In the genomic region with DNA sequence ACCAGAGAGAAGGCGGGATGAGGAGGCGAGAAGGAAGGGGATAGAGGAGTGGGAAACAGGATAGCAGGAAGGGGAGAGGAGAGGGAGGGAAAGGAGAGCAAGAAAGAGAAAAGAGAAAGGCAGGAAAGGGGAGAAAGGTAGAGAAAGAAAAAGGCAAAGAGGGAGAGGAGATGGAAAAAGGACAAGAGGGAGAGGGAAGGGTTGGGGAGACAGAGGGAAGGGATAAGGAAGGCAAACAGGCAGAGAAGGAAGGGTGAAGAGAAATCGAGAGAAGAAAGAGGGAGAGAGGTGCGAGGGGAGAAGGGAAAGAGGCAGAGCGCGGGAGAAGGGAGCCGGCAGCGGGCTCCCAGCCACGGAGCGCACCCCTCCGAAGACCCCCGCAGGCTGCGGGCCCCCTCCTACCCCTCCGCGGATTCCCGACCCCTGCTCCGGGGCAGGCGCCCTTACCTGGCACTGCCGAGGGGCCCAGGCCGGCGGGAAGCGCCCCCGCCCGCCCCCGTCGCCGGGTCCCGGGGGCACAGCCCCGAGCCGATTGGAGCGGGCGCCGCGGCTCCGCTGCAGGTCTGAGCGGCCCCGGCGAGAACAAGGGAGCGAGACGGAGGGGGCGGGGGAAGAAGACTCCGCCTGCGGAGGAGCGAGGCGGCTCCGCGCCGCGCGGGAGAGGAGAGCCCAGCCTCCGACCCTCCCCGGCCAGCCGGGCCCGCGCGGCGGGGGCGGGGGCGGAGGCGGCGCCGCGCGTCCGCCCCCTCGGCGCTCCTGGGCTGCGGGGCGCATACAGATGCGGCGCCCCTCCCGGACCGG, we compare ENCODE assay signal across 8 cellular contexts. TPM values are rescaled to one million over a fixed set of nuclear protein-coding genes. Genes with fewer than 3 reads are reported as not detected.
DNase-seq lines count a peak whose midpoint lies in the region; ATAC-seq and TF ChIP-seq lines count a peak whose summit lies in the region.

A gene with protein sequence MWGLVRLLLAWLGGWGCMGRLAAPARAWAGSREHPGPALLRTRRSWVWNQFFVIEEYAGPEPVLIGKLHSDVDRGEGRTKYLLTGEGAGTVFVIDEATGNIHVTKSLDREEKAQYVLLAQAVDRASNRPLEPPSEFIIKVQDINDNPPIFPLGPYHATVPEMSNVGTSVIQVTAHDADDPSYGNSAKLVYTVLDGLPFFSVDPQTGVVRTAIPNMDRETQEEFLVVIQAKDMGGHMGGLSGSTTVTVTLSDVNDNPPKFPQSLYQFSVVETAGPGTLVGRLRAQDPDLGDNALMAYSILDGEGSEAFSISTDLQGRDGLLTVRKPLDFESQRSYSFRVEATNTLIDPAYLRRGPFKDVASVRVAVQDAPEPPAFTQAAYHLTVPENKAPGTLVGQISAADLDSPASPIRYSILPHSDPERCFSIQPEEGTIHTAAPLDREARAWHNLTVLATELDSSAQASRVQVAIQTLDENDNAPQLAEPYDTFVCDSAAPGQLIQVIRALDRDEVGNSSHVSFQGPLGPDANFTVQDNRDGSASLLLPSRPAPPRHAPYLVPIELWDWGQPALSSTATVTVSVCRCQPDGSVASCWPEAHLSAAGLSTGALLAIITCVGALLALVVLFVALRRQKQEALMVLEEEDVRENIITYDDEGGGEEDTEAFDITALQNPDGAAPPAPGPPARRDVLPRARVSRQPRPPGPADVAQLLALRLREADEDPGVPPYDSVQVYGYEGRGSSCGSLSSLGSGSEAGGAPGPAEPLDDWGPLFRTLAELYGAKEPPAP (minus strand): TSS at position 565 of the 801 bp plus-strand sequence. CDS start 1,787 bp downstream, outside the sequence.

- ATAC-seq in HG02759 (IDR thresholded peaks at IDR 0.05; ENCODE audit: unreplicated experiment) (peak; percentile 61), SK-N-SH treated with all-trans-retinoic acid at 6 μM for 48 hours (peak; percentile 58)

- in situ Hi-C loops in T47D (cut with HindIII; ENCODE audit: low pct_unique_long_range_greater_than_20kb, low sequenced_read_pairs): no loop called here

- DNase-seq in ELR (ENCODE audit: low read depth) (peak; percentile 84), T47D (ENCODE audit: low read depth in 1 of 2, low spot score in 1 of 2) (peak; percentile 77 to 81), islet precursor cell (peak; percentile 88), A172 (ENCODE audit: low spot score) (no peak), UCSD-AML1 (lab: John Stamatoyannopoulos, UW; ENCODE audit: unreplicated experiment) (no peak)
- peak; percentile 56 to 58 for DNase-seq in stimulated activated CD4-positive, alpha-beta T cell treated with anti-CD3 and anti-CD28 coated beads, Interleukin-1b, Interleukin-23, amount 100 ng/mL, for 4 hours (ENCODE audit: low read depth in 2 of 2)

TF ChIP-seq in SK-N-SH treated with all-trans-retinoic acid at 6 μM for 48 hours, 23 proteins besides CTCF, POLR2A, EP300 and RAD21:
- TF ChIP-seq ISL1 (CRISPR knock-in tag; IDR thresholded peaks at IDR 0.05) (no peak), ZFP30 (CRISPR knock-in tag; IDR thresholded peaks at IDR 0.05) (no peak), ZNF8 (CRISPR knock-in tag; IDR thresholded peaks at IDR 0.05) (no peak), GLIS3 (CRISPR knock-in tag; IDR thresholded peaks at IDR 0.05) (no peak), ZC3H10 (CRISPR knock-in tag; IDR thresholded peaks at IDR 0.05) (no peak), TCF4 (CRISPR knock-in tag; IDR thresholded peaks at IDR 0.05; ENCODE audit: borderline replicate concordance) (no peak), SNAI2 (CRISPR knock-in tag; IDR thresholded peaks at IDR 0.05) (no peak), OSR1 (CRISPR knock-in tag; IDR thresholded peaks at IDR 0.05) (no peak), ZFP3 (CRISPR knock-in tag; IDR thresholded peaks at IDR 0.05) (no peak), BACH2 (CRISPR knock-in tag; IDR thresholded peaks at IDR 0.05; ENCODE audit: borderline replicate concordance) (no peak), RARB (CRISPR knock-in tag; IDR thresholded peaks at IDR 0.05) (no peak), ARNTL (CRISPR knock-in tag; IDR thresholded peaks at IDR 0.05; ENCODE audit: borderline replicate concordance, low read depth) (no peak), CSDC2 (CRISPR knock-in tag; IDR thresholded peaks at IDR 0.05) (no peak), PPARA (CRISPR knock-in tag; IDR thresholded peaks at IDR 0.05; ENCODE audit: borderline replicate concordance) (no peak), TOX (CRISPR knock-in tag; IDR thresholded peaks at IDR 0.05; ENCODE audit: borderline replicate concordance) (no peak), ZNF70 (CRISPR knock-in tag; IDR thresholded peaks at IDR 0.05) (no peak), ESRRG (CRISPR knock-in tag; IDR thresholded peaks at IDR 0.05) (no peak)
- TF ChIP-seq, protein P1, sequence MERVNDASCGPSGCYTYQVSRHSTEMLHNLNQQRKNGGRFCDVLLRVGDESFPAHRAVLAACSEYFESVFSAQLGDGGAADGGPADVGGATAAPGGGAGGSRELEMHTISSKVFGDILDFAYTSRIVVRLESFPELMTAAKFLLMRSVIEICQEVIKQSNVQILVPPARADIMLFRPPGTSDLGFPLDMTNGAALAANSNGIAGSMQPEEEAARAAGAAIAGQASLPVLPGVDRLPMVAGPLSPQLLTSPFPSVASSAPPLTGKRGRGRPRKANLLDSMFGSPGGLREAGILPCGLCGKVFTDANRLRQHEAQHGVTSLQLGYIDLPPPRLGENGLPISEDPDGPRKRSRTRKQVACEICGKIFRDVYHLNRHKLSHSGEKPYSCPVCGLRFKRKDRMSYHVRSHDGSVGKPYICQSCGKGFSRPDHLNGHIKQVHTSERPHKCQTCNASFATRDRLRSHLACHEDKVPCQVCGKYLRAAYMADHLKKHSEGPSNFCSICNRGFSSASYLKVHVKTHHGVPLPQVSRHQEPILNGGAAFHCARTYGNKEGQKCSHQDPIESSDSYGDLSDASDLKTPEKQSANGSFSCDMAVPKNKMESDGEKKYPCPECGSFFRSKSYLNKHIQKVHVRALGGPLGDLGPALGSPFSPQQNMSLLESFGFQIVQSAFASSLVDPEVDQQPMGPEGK (CRISPR knock-in tag; IDR thresholded peaks at IDR 0.05; ENCODE audit: borderline replicate concordance): no peak
- TF ChIP-seq, protein P2, sequence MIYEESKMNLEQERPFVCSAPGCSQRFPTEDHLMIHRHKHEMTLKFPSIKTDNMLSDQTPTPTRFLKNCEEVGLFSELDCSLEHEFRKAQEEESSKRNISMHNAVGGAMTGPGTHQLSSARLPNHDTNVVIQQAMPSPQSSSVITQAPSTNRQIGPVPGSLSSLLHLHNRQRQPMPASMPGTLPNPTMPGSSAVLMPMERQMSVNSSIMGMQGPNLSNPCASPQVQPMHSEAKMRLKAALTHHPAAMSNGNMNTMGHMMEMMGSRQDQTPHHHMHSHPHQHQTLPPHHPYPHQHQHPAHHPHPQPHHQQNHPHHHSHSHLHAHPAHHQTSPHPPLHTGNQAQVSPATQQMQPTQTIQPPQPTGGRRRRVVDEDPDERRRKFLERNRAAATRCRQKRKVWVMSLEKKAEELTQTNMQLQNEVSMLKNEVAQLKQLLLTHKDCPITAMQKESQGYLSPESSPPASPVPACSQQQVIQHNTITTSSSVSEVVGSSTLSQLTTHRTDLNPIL (CRISPR knock-in tag; IDR thresholded peaks at IDR 0.05; ENCODE audit: low read depth): no peak

RNA-seq across cellular contexts. Expression of the gene that starts here (rescaled TPM):
- total RNA-seq in A172 (2014; rRNA removed; shearing (Covaris generic)): 2.8 and 4.0 TPM in 2 replicates

Comparison
In these comparisons a context has a peak if more than half of its experiments do, and no peak if none do; other contexts are left out.
1. DNase-seq: peak in ELR (single experiment), T47D (2 of 2), islet precursor cell (single experiment) and stimulated activated CD4-positive, alpha-beta T cell treated with anti-CD3 and anti-CD28 coated beads, Interleukin-1b, Interleukin-23, amount 100 ng/mL, for 4 hours (2 of 2); none in A172 (single experiment) and UCSD-AML1 (single experiment).